ENCODE assay signal across 8 cellular contexts in genomic region chr7:64794171-64794844, GRCh38. TPM values are rescaled to one million over a fixed set of nuclear protein-coding genes. Genes with fewer than 3 reads are reported as not detected.
DNase-seq lines count a peak whose midpoint lies in the region; ATAC-seq and TF ChIP-seq lines count a peak whose summit lies in the region.

Gene ZNF138, plus strand, starts transcription at chr7:64794428. Its CDS starts 141 bp downstream, at chr7:64794569.

- in situ Hi-C loops in KBM-7 (cut with MboI; ENCODE audit: low pct_unique_long_range_greater_than_20kb, low sequenced_read_pairs), result no loop called here

- peaks cover 18% of the 10 kb centered on the region for H3K79me2 ChIP-seq in PC-9 (ENCODE audit: low read depth)

- POLR2A ChIA-PET in PC-9 (lab: Charles Lee; ENCODE audit: unreplicated experiment), result interaction anchor here (0.5 to 0.6 kb wide), 2 partner anchors 17 to 1006 kb away, joined by 3 to 10 read pairs; no protein-coding TSS in a partner anchor

- H3K4me1 Mint-ChIP-seq in activated T-cell treated with anti-CD3 and anti-CD28 coated beads, Interleukin-2, amount 50 U/mL, for 4 hours (ENCODE audit: low read depth), result peaks cover 28% of the 10 kb centered on the region

- no peaks in the 10 kb centered on the region for H3K27me3 Mint-ChIP-seq in activated T-cell treated with anti-CD3 and anti-CD28 coated beads, Interleukin-2, amount 50 U/mL, for 4 hours (ENCODE audit: low read depth)

- CTCF ChIA-PET in PC-9 (lab: Charles Lee), result no interaction called here

- peak; percentile 100 for ATAC-seq in GM21723 (IDR thresholded peaks at IDR 0.05; ENCODE audit: unreplicated experiment)
- peak; percentile 100 for ATAC-seq in activated T-cell treated with anti-CD3 and anti-CD28 coated beads, Interleukin-2, amount 50 U/mL, for 4 hours
- peak; percentile 100 for ATAC-seq in esophagus mucosa

- H3K27me3 ChIP-seq in PC-9 (ENCODE audit: insufficient read depth, low read depth), result no peaks in the 10 kb centered on the region
- no peaks in the 10 kb centered on the region for H3K27me3 ChIP-seq in mucosa of stomach (ENCODE audit: control insufficient read depth, insufficient read depth, low read length)

- H3F3A ChIP-seq in PC-9 (ENCODE audit: insufficient read depth, low read depth), result no peaks in the 10 kb centered on the region

- H3K9me3 Mint-ChIP-seq in activated T-cell treated with anti-CD3 and anti-CD28 coated beads, Interleukin-2, amount 50 U/mL, for 4 hours, result no peaks in the 10 kb centered on the region

- peak within 1 kb of the TSS; percentile 90 for H3K9ac ChIP-seq in mucosa of stomach (ENCODE audit: low read length)

- no peaks in the 10 kb centered on the region for H3K9me2 ChIP-seq in PC-9 (ENCODE audit: insufficient read depth)

- H3K4me2 ChIP-seq in PC-9, result peak within 1 kb of the TSS; percentile 89

- H3K36me3 Mint-ChIP-seq in activated T-cell treated with anti-CD3 and anti-CD28 coated beads, Interleukin-2, amount 50 U/mL, for 4 hours (ENCODE audit: insufficient read depth), result peaks cover 10% of the 10 kb centered on the region

- intact Hi-C loops in PC-9 (cut with micrococcal nuclease; ENCODE audit: unreplicated experiment), result no loop called here

- peak; percentile 98 for DNase-seq in DMS53 treated with DMSO at 0.1 percent for 48 hours (lab: John Stamatoyannopoulos, UW; ENCODE audit: unreplicated experiment)
- DNase-seq in KBM-7, result peak; percentile 97
- peak; percentile 89 to 91 for DNase-seq in PC-9
- peak; percentile 88 for DNase-seq in activated T-cell treated with anti-CD3 and anti-CD28 coated beads, Interleukin-2, amount 50 U/mL, for 4 hours
- peak; percentile 94 for DNase-seq in stimulated activated CD8-positive, alpha-beta memory T cell treated with anti-CD3 and anti-CD28 coated beads, Interleukin-4, amount 100 ng/mL, for 48 hours

- H3K9me3 ChIP-seq in PC-9 (ENCODE audit: insufficient read depth, low read depth) (no peaks in the 10 kb centered on the region), mucosa of stomach (ENCODE audit: control insufficient read depth, low read length) (no peaks in the 10 kb centered on the region)

- H4K20me1 ChIP-seq in PC-9 (ENCODE audit: insufficient read depth), result no peaks in the 10 kb centered on the region

- H3K4me3 ChIP-seq in PC-9 (peak within 1 kb of the TSS; percentile 87), mucosa of stomach (ENCODE audit: low read length) (peak within 1 kb of the TSS; percentile 52)

- peak within 1 kb of the TSS; percentile 99 for H3K4me3 Mint-ChIP-seq in activated T-cell treated with anti-CD3 and anti-CD28 coated beads, Interleukin-2, amount 50 U/mL, for 4 hours

- TF ChIP-seq CTCF in PC-9 (conservative IDR thresholded peaks at IDR 0.05), result no peak

- peaks cover 3% of the 10 kb centered on the region; the same call in 1 of the 2 replicates for H3K36me3 ChIP-seq in PC-9 (ENCODE audit: low read depth)
- H3K36me3 ChIP-seq in mucosa of stomach (ENCODE audit: control insufficient read depth, insufficient read depth, low read length), result no peaks in the 10 kb centered on the region

- peak within 1 kb of the TSS; percentile 30; the same call in 1 of the 2 replicates for H3K27ac ChIP-seq in PC-9

- BruUV-seq in PC-9 (replicated peaks; lab: Mats Ljungman, UMichigan), result TSS peak; percentile 53

- peak within 1 kb of the TSS; percentile 99 for H2AFZ ChIP-seq in PC-9

- H3K4me1 ChIP-seq in PC-9 (replicated peaks; ENCODE audit: insufficient read depth) (peaks cover 9% of the 10 kb centered on the region; the same call in 1 of the 2 replicates), mucosa of stomach (ENCODE audit: control insufficient read depth, insufficient read depth, low read length) (peaks cover 9% of the 10 kb centered on the region)

RNA-seq across cellular contexts. Expression of gene ZNF138, which starts in this region (rescaled TPM):
- total RNA-seq in PC-9 (2021), result 7.4 and 8.4 TPM in 2 replicates
- total RNA-seq in activated T-cell treated with anti-CD3 and anti-CD28 coated beads, Interleukin-2, amount 50 U/mL, for 4 hours, result 1 to 10 TPM; 7.3 to 8.4 (median 7.3) TPM
- 5.4 TPM for total RNA-seq in esophagus mucosa

Comparison
In these comparisons a context has a peak if more than half of its experiments do, and no peak if none do; other contexts are left out.
1. Peak in every context shown above with its lines: DNase-seq, ATAC-seq, H3K4me3 ChIP-seq and H3K27ac ChIP-seq.